20 cellular contexts compared by ENCODE assay signal in genomic region chr6:22036699-22037098, GRCh38.
DNase-seq lines count a peak whose midpoint lies in the region; ATAC-seq and TF ChIP-seq lines count a peak whose summit lies in the region.
"Had no signal": no experiment of that assay in that cellular context is flagged by ENCODE, and none has a peak within 500 bp of the region (broad histone marks: within the 10 kb centered on the region; RNA-seq: fewer than 3 reads in every experiment).

No MANE protein-coding gene starts in this region.

- no peaks in the 10 kb centered on the region for H3K36me3 Mint-ChIP-seq in Caco-2 (ENCODE audit: insufficient read depth, unreplicated experiment)
- H3K36me3 Mint-ChIP-seq in nephron (ENCODE audit: low read depth), result peaks cover 63% of the 10 kb centered on the region
- peaks cover 10% of the 10 kb centered on the region for H3K36me3 Mint-ChIP-seq in chondrocyte (ENCODE audit: low read depth)
- H3K36me3 Mint-ChIP-seq: CD8-positive, alpha-beta T cell had no signal

- H3K9me3 Mint-ChIP-seq in Caco-2 (ENCODE audit: unreplicated experiment), result peaks cover 18% of the 10 kb centered on the region
- peaks cover 25% of the 10 kb centered on the region for H3K9me3 Mint-ChIP-seq in nephron
- peaks cover 18% of the 10 kb centered on the region for H3K9me3 Mint-ChIP-seq in chondrocyte (ENCODE audit: low read depth)

- H3K4me3 Mint-ChIP-seq in Caco-2 (ENCODE audit: unreplicated experiment) (no peak overlapping the region), nephron (peak overlapping the region in 1 of 3 experiments; percentile 20), chondrocyte (ENCODE audit: unreplicated experiment) (no peak overlapping the region)
- H3K4me3 Mint-ChIP-seq: activated naive CD4-positive, alpha-beta T cell treated with anti-CD3 and anti-CD28 coated beads for 36 hours; CD8-positive, alpha-beta T cell; central memory CD8-positive, alpha-beta T cell had no signal

- in situ Hi-C loops in Panc1 (cut with HindIII; ENCODE audit: low pct_unique_long_range_greater_than_20kb, low sequenced_read_pairs), result no loop called here

- H3K27ac Mint-ChIP-seq in Caco-2 (ENCODE audit: unreplicated experiment), result peak overlapping the region; percentile 73
- peak overlapping the region; percentile 94 to 98 (median 98) for H3K27ac Mint-ChIP-seq in nephron
- H3K27ac Mint-ChIP-seq in chondrocyte (ENCODE audit: unreplicated experiment), result no peak overlapping the region
- H3K27ac Mint-ChIP-seq: activated naive CD4-positive, alpha-beta T cell treated with anti-CD3 and anti-CD28 coated beads for 36 hours; CD8-positive, alpha-beta T cell had no signal

- H3K27me3 ChIP-seq in Caco-2 (replicated peaks; ENCODE audit: control insufficient read depth, insufficient read depth, low read length), result no peaks in the 10 kb centered on the region
- no peaks in the 10 kb centered on the region for H3K27me3 ChIP-seq in Panc1 (ENCODE audit: control insufficient read depth, insufficient read depth, low read length)
- no peaks in the 10 kb centered on the region for H3K27me3 ChIP-seq in colonic mucosa
- H3K27me3 ChIP-seq: right lobe of liver, testis had no signal

- peak; percentile 15 for ATAC-seq in GM19395 (IDR thresholded peaks at IDR 0.05; ENCODE audit: unreplicated experiment)
- ATAC-seq in Panc1, result no peak
- ATAC-seq: CD8-positive, alpha-beta T cell; left ventricle myocardium superior; Right ventricle myocardium inferior had no signal

- peak overlapping the region; percentile 55; the same call in 1 of the 2 replicates for H3K27ac ChIP-seq in Panc1 (ENCODE audit: low read length)
- H3K27ac ChIP-seq in colonic mucosa, result no peak overlapping the region
- H3K27ac ChIP-seq: KMS-11, right lobe of liver, testis had no signal

- H3K4me3 ChIP-seq in Caco-2 (ENCODE audit: low read depth, low read length) (no peak overlapping the region), Panc1 (ENCODE audit: low read depth in 2 of 2, low read length in 2 of 2) (no peak overlapping the region), colonic mucosa (no peak overlapping the region)
- H3K4me3 ChIP-seq: right lobe of liver, testis had no signal

- no peak for DNase-seq in Caco-2
- DNase-seq in Panc1 (ENCODE audit: low read depth, low spot score), result no peak
- no peak for DNase-seq in colonic mucosa
- DNase-seq in SKM-1 treated with dmso at 0.1 percent for 144 hours (lab: John Stamatoyannopoulos, UW; ENCODE audit: unreplicated experiment), result no peak
- DNase-seq in chondrocyte (ENCODE audit: low spot score), result no peak
- DNase-seq in NCI-H2029 (lab: John Stamatoyannopoulos, UW), result no peak
- DNase-seq: activated CD4-positive, alpha-beta T cell treated with anti-CD3 and anti-CD28 coated beads, Interleukin-2, amount 50 U/mL, for 48 hours; anterior cingulate cortex; HCEC 1CT; left ventricle myocardium superior; nucleus accumbens; right lobe of liver; testis had no signal

- TF ChIP-seq CTCF in Caco-2 (IDR thresholded peaks at IDR 0.05; ENCODE audit: insufficient read depth in 1 of 2, low read depth in 1 of 2, low read length in 1 of 2, severe bottlenecking in 1 of 2, unreplicated experiment in 1 of 2) (no peak), Panc1 (IDR thresholded peaks at IDR 0.05) (no peak), nephron (IDR thresholded peaks at IDR 0.05; ENCODE audit: unreplicated experiment in 3 of 3) (no peak), colonic mucosa (IDR thresholded peaks at IDR 0.05) (no peak), chondrocyte (IDR thresholded peaks at IDR 0.05) (no peak)

- H3K27me3 Mint-ChIP-seq in Caco-2 (ENCODE audit: insufficient read depth, unreplicated experiment) (no peaks in the 10 kb centered on the region), nephron (ENCODE audit: low read depth) (no peaks in the 10 kb centered on the region), chondrocyte (ENCODE audit: low read depth) (no peaks in the 10 kb centered on the region)
- H3K27me3 Mint-ChIP-seq: central memory CD8-positive, alpha-beta T cell had no signal

- BruUV-seq in Caco-2 (replicated peaks; lab: Mats Ljungman, UMichigan) (no TSS peak), Panc1 (replicated peaks; lab: Mats Ljungman, UMichigan) (no TSS peak)

- H3K4me1 Mint-ChIP-seq in Caco-2 (ENCODE audit: low read depth, unreplicated experiment) (peaks cover 18% of the 10 kb centered on the region), nephron (peaks cover 29% of the 10 kb centered on the region), chondrocyte (ENCODE audit: low read depth) (peaks cover 16% of the 10 kb centered on the region)
- H3K4me1 Mint-ChIP-seq: central memory CD8-positive, alpha-beta T cell had no signal

- intact Hi-C loops in Caco-2 (cut with micrococcal nuclease; ENCODE audit: unreplicated experiment), result no loop called here
- intact Hi-C loops in Panc1 (cut with micrococcal nuclease; ENCODE audit: unreplicated experiment), result no loop called here
- intact Hi-C loops in colonic mucosa (cut with DNase I), result no loop called here

- CTCF ChIA-PET in Caco-2 (lab: Charles Lee) (no interaction called here), Panc1 (lab: Charles Lee) (no interaction called here)

- H3K9me3 ChIP-seq in Caco-2, result peaks cover 16% of the 10 kb centered on the region; the same call in 1 of the 2 replicates
- H3K9me3 ChIP-seq in Panc1 (ENCODE audit: control insufficient read depth, insufficient read depth, low read depth, low read length), result peaks cover 11% of the 10 kb centered on the region; the same call in 1 of the 2 replicates
- no peaks in the 10 kb centered on the region for H3K9me3 ChIP-seq in colonic mucosa
- H3K9me3 ChIP-seq: right lobe of liver, testis had no signal

- POLR2A ChIA-PET in Caco-2 (lab: Charles Lee), result no interaction called here
- POLR2A ChIA-PET in Panc1 (lab: Charles Lee), result no interaction called here

- H3K36me3 ChIP-seq in Caco-2 (ENCODE audit: control insufficient read depth, insufficient read depth, low read length) (no peaks in the 10 kb centered on the region), Panc1 (ENCODE audit: control insufficient read depth, insufficient read depth, low read length) (no peaks in the 10 kb centered on the region), colonic mucosa (no peaks in the 10 kb centered on the region)
- H3K36me3 ChIP-seq: right lobe of liver had no signal

- H3K4me1 ChIP-seq in Caco-2 (peaks cover 8% of the 10 kb centered on the region; the same call in 1 of the 2 replicates), Panc1 (ENCODE audit: control insufficient read depth, insufficient read depth, low read length) (peaks cover 14% of the 10 kb centered on the region), colonic mucosa (no peaks in the 10 kb centered on the region)
- H3K4me1 ChIP-seq: right lobe of liver, testis had no signal

- H3K9ac ChIP-seq in colonic mucosa (ENCODE audit: low read depth in 2 of 2, low read length in 2 of 2), result no peak overlapping the region
- H3K9ac ChIP-seq: KMS-11 had no signal
